Comparison of ENCODE assay signal across 8 cellular contexts in genomic region chr12:57521475-57522018, GRCh38.
DNase-seq lines count a peak whose midpoint lies in the region; ATAC-seq and FAIRE-seq lines count a peak whose summit lies in the region.

No MANE protein-coding gene starts in this region.

- H3K4me3 ChIP-seq in iPS-18a (ENCODE audit: low read length) (peak overlapping the region; percentile 56), skeletal muscle cell (ENCODE audit: low read depth, low read length) (peak overlapping the region; percentile 47)

- H3K27me3 ChIP-seq in iPS-18a (ENCODE audit: control insufficient read depth, insufficient read depth, low read length) = no peaks in the 10 kb centered on the region

- FAIRE-seq in HTR-8/SVneo (lab: Jason Lieb, UNC) = no peak

- peaks cover 18% of the 10 kb centered on the region for H3K4me1 ChIP-seq in iPS-18a (ENCODE audit: control insufficient read depth, low read depth, low read length)

- H3K9me3 ChIP-seq in iPS-18a (ENCODE audit: control insufficient read depth, low read depth, low read length) = no peaks in the 10 kb centered on the region

- H3K36me3 ChIP-seq in iPS-18a (ENCODE audit: control insufficient read depth, low read depth, low read length) = peaks cover 20% of the 10 kb centered on the region

- no peak for ATAC-seq in GM21423 (IDR thresholded peaks at IDR 0.05; ENCODE audit: unreplicated experiment)
- no peak for ATAC-seq in HG03196 (IDR thresholded peaks at IDR 0.05; ENCODE audit: unreplicated experiment)

- H3K9ac ChIP-seq in iPS-18a (ENCODE audit: low read length) = no peak overlapping the region

- peak; percentile 33 for DNase-seq in GF-D8 (lab: John Stamatoyannopoulos, UW)
- peak; percentile 56 for DNase-seq in NCI-H69 (lab: John Stamatoyannopoulos, UW)
- DNase-seq in amygdala (lab: John Stamatoyannopoulos, UW) = peak in 36 of 56 donors; percentile 7 to 63 (median 32)
- DNase-seq in skeletal muscle cell (ENCODE audit: low read depth) = no peak
- no peak for DNase-seq in HTR-8/SVneo (ENCODE audit: insufficient read length, low spot score)

- H3K27ac ChIP-seq in iPS-18a (ENCODE audit: low read length) = no peak overlapping the region

Comparison
In these comparisons a context has a peak if more than half of its experiments do, and no peak if none do; other contexts are left out.
1. DNase-seq: peak in GF-D8 (single experiment), NCI-H69 (single experiment) and amygdala (36 of 56); none in skeletal muscle cell (single experiment) and HTR-8/SVneo (single experiment).